12 cellular contexts compared by ENCODE assay signal in genomic region chr1:153437236-153437635, GRCh38. TPM values are rescaled to one million over a fixed set of nuclear protein-coding genes. Genes with fewer than 3 reads are reported as not detected.
"Had no signal": no experiment of that assay in that cellular context is flagged by ENCODE, and none has a peak within 500 bp of the region (broad histone marks: within the 10 kb centered on the region; RNA-seq: fewer than 3 reads in every experiment).

No MANE protein-coding gene starts in this region.

- H3K9me3 Mint-ChIP-seq: HFFc6 had no signal

- H3K4me3 ChIP-seq: HAP-1, K562 had no signal

- H3K27ac ChIP-seq: HL-60 had no signal

- ATAC-seq: HCT116, HepG2, K562 had no signal

- H3K36me3 ChIP-seq: HAP-1 had no signal

- H3K4me3 Mint-ChIP-seq: HFFc6 had no signal

- H3K27ac Mint-ChIP-seq: HFFc6 had no signal

- DNase-seq: GOT3, H7, HFFc6, IMR-90, KG1 had no signal

- H3K9me3 ChIP-seq: HAP-1 had no signal

- H3K4me1 ChIP-seq: HAP-1 had no signal

RNA-seq across cellular contexts. Expression of gene S100A7A, which starts 20.9 kb away (rescaled TPM):
- total RNA-seq: H4, H7, HepG2, HFFc6, HT1080, IMR-90, K562 had no signal
- polyA plus RNA-seq: HepG2, IMR-90, K562 had no signal

RNA-seq across cellular contexts. Expression of gene S100A7, which starts 23.2 kb away (rescaled TPM):
- total RNA-seq: H4, H7, HepG2, HFFc6, HT1080, IMR-90, K562 had no signal
- polyA plus RNA-seq: HepG2, IMR-90, K562 had no signal

RNA-seq across cellular contexts. Expression of gene S100A8, which starts 46.4 kb away (rescaled TPM):
- total RNA-seq: H4, H7, HepG2, HFFc6, HT1080, IMR-90 had no signal
- polyA plus RNA-seq: HepG2, IMR-90 had no signal
